In the genomic region with DNA sequence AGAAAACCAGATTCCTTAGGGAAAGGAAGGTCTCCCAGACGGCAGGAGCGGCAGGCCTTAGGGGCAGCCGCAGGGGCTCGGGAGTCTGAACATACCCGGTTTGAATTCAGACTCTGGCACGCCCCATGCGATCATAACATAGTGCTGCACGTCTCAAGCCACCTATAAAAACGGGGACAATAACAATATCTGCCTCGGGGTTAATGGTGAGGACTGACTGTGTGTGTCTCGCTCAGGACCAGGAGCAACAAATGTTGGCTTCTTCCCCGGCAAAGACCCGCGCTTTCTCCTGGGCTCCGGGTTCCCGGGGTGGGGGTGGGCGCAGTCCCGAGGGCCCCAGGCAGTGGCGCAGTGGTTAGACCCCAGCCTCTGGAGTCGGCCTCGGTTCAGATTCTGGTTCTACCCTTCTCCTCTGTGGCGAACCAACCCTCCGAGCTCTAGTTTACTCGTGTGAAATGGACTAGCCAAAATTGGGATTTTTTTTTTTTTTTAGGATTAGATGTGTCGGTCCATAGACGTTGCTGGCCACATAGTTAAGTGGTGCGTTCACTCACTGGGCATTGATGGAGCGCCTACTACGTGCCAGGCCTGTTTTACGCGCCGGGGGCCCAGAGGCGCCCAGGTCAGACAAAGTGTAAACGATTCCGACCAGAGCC, we compare ENCODE assay signal across 8 cellular contexts. TPM values are rescaled to one million over a fixed set of nuclear protein-coding genes. Genes with fewer than 3 reads are reported as not detected.
A peak's percentile ranks its signal among the peaks of the same experiment; 100 is the strongest.
DNase-seq lines count a peak whose midpoint lies in the region; ATAC-seq and TF ChIP-seq lines count a peak whose summit lies in the region.

No MANE protein-coding gene starts in this region.

- TF ChIP-seq CTCF in progenitor cell of endocrine pancreas (IDR thresholded peaks at IDR 0.05; ENCODE audit: unreplicated experiment), result peak; percentile 32

- intact Hi-C loops in activated T-helper 1 cell treated with anti-CD3 and anti-CD28 coated beads, Interleukin-12 subunit alpha, Interleukin-12 subunit beta, Interleukin-2, Interleukin-4 antibody, amounts not matched to agents 30 ng/mL and 10 ng/mL and 1 ng/mL, durations not matched to agents 14 hours and 24 hours and 36 hours (cut with micrococcal nuclease), result no loop called here
- intact Hi-C loops in left cardiac atrium (cut with DNase I), result loop anchor here in 1 of 2 donors (5.0 to 10.0 kb wide), 2 partner anchors 101 to 134 kb away; no protein-coding TSS in a partner anchor

- no peaks in the 10 kb centered on the region for H3K36me3 Mint-ChIP-seq in activated T-helper 1 cell treated with anti-CD3 and anti-CD28 coated beads, Interleukin-12 subunit alpha, Interleukin-12 subunit beta, Interleukin-2, Interleukin-4 antibody, amounts not matched to agents 30 ng/mL and 10 ng/mL and 1 ng/mL, durations not matched to agents 14 hours and 24 hours and 36 hours (ENCODE audit: low read depth)
- peaks cover under 1% of the 10 kb centered on the region for H3K36me3 Mint-ChIP-seq in progenitor cell of endocrine pancreas (ENCODE audit: insufficient read depth)

- H3K27me3 Mint-ChIP-seq in activated T-helper 1 cell treated with anti-CD3 and anti-CD28 coated beads, Interleukin-12 subunit alpha, Interleukin-12 subunit beta, Interleukin-2, Interleukin-4 antibody, amounts not matched to agents 30 ng/mL and 10 ng/mL and 1 ng/mL, durations not matched to agents 14 hours and 24 hours and 36 hours (ENCODE audit: insufficient read depth), result peaks cover 56% of the 10 kb centered on the region
- peaks cover 21% of the 10 kb centered on the region for H3K27me3 Mint-ChIP-seq in progenitor cell of endocrine pancreas

- H3K4me3 Mint-ChIP-seq in activated T-helper 1 cell treated with anti-CD3 and anti-CD28 coated beads, Interleukin-12 subunit alpha, Interleukin-12 subunit beta, Interleukin-2, Interleukin-4 antibody, amounts not matched to agents 30 ng/mL and 10 ng/mL and 1 ng/mL, durations not matched to agents 14 hours and 24 hours and 36 hours, result peak overlapping the region; percentile 84
- peak overlapping the region; percentile 84 for H3K4me3 Mint-ChIP-seq in progenitor cell of endocrine pancreas (ENCODE audit: low read depth)

- H3K4me1 Mint-ChIP-seq in activated T-helper 1 cell treated with anti-CD3 and anti-CD28 coated beads, Interleukin-12 subunit alpha, Interleukin-12 subunit beta, Interleukin-2, Interleukin-4 antibody, amounts not matched to agents 30 ng/mL and 10 ng/mL and 1 ng/mL, durations not matched to agents 14 hours and 24 hours and 36 hours (ENCODE audit: low read depth), result no peaks in the 10 kb centered on the region
- H3K4me1 Mint-ChIP-seq in progenitor cell of endocrine pancreas (ENCODE audit: low read depth), result peaks cover 38% of the 10 kb centered on the region

- H3K9me3 Mint-ChIP-seq in activated T-helper 1 cell treated with anti-CD3 and anti-CD28 coated beads, Interleukin-12 subunit alpha, Interleukin-12 subunit beta, Interleukin-2, Interleukin-4 antibody, amounts not matched to agents 30 ng/mL and 10 ng/mL and 1 ng/mL, durations not matched to agents 14 hours and 24 hours and 36 hours, result no peaks in the 10 kb centered on the region
- H3K9me3 Mint-ChIP-seq in progenitor cell of endocrine pancreas (ENCODE audit: low read depth), result no peaks in the 10 kb centered on the region

- peak; percentile 73 for DNase-seq in EH (ENCODE audit: low read depth)
- no peak for DNase-seq in activated T-helper 1 cell treated with anti-CD3 and anti-CD28 coated beads, Interleukin-12 subunit alpha, Interleukin-12 subunit beta, Interleukin-2, Interleukin-4 antibody, amounts not matched to agents 30 ng/mL and 10 ng/mL and 1 ng/mL, durations not matched to agents 14 hours and 24 hours and 36 hours (ENCODE audit: low spot score)
- DNase-seq in left cardiac atrium, result no peak
- no peak for DNase-seq in progenitor cell of endocrine pancreas (ENCODE audit: low spot score, unreplicated experiment)
- DNase-seq in activated CD4-positive, alpha-beta T cell treated with anti-CD3 and anti-CD28 coated beads for 1 hour, result no peak
- DNase-seq in activated CD4-positive, alpha-beta T cell treated with anti-CD3 and anti-CD28 coated beads, Interleukin-2, amount 50 U/mL, for 48 hours, result no peak

- ATAC-seq in left cardiac atrium, result peak; percentile 10 to 48
- no peak for ATAC-seq in HG02759 (IDR thresholded peaks at IDR 0.05; ENCODE audit: unreplicated experiment)
- ATAC-seq in HG03025 (IDR thresholded peaks at IDR 0.05; ENCODE audit: low FRiP score, unreplicated experiment), result no peak

- H3K27ac Mint-ChIP-seq in activated T-helper 1 cell treated with anti-CD3 and anti-CD28 coated beads, Interleukin-12 subunit alpha, Interleukin-12 subunit beta, Interleukin-2, Interleukin-4 antibody, amounts not matched to agents 30 ng/mL and 10 ng/mL and 1 ng/mL, durations not matched to agents 14 hours and 24 hours and 36 hours, result no peak overlapping the region
- H3K27ac Mint-ChIP-seq in progenitor cell of endocrine pancreas, result peak overlapping the region; percentile 87

RNA-seq across cellular contexts. Expression of a gene that starts 1.0 kb away (rescaled TPM):
- 0.05 and 0.26 TPM in 2 replicates for total RNA-seq in activated T-helper 1 cell treated with anti-CD3 and anti-CD28 coated beads, Interleukin-12 subunit alpha, Interleukin-12 subunit beta, Interleukin-2, Interleukin-4 antibody, amounts not matched to agents 30 ng/mL and 10 ng/mL and 1 ng/mL, durations not matched to agents 14 hours and 24 hours and 36 hours
- total RNA-seq in left cardiac atrium (10 to 100 TPM; 15.1 to 27.0 TPM), progenitor cell of endocrine pancreas (45.7 and 49.0 TPM in 2 replicates)

Comparison
In these comparisons a context has a peak if more than half of its experiments do, and no peak if none do; other contexts are left out.
1. ATAC-seq: peak in left cardiac atrium (2 of 2); none in HG02759 (single experiment) and HG03025 (single experiment).
2. RNA of a gene that starts 1.0 kb away (total RNA-seq): 45.7 to 49.0 TPM in progenitor cell of endocrine pancreas and 15.1 to 27.0 TPM in left cardiac atrium; 0.05 to 0.26 TPM in activated T-helper 1 cell treated with anti-CD3 and anti-CD28 coated beads, Interleukin-12 subunit alpha, Interleukin-12 subunit beta, Interleukin-2, Interleukin-4 antibody, amounts not matched to agents 30 ng/mL and 10 ng/mL and 1 ng/mL, durations not matched to agents 14 hours and 24 hours and 36 hours; every median in the first group is over 10 times any median in the second.